In genomic region chr15:70559223-70559823, GRCh38 we compare ENCODE assay signal across 9 cellular contexts.
DNase-seq lines count a peak whose midpoint lies in the region; ATAC-seq and TF ChIP-seq lines count a peak whose summit lies in the region.
"Had no signal": no experiment of that assay in that cellular context is flagged by ENCODE, and none has a peak within 500 bp of the region (broad histone marks: within the 10 kb centered on the region; RNA-seq: fewer than 3 reads in every experiment).

No MANE protein-coding gene starts in this region.

- H2AFZ ChIP-seq in PC-3 (ENCODE audit: low read length) = no peak overlapping the region

- H3K4me2 ChIP-seq in PC-3 (ENCODE audit: low read length) = no peak overlapping the region

- no peaks in the 10 kb centered on the region for H3K4me1 ChIP-seq in PC-3 (ENCODE audit: insufficient read depth, low read length)

- BruUV-seq in PC-3 (replicated peaks; lab: Mats Ljungman, UMichigan) = no TSS peak

- no peaks in the 10 kb centered on the region for H3K4me1 Mint-ChIP-seq in HFFc6 (ENCODE audit: low read depth)
- peaks cover 8 to 9% of the 10 kb centered on the region in 2 donors for H3K4me1 Mint-ChIP-seq in effector memory CD8-positive, alpha-beta T cell (ENCODE audit: low read depth in 2 of 2)

- no peaks in the 10 kb centered on the region for H3K9me3 Mint-ChIP-seq in HFFc6
- no peaks in the 10 kb centered on the region for H3K9me3 Mint-ChIP-seq in effector memory CD8-positive, alpha-beta T cell
- H3K9me3 Mint-ChIP-seq: dendritic cell treated with granulocyte-macrophage colony-stimulating factor and Interleukin-4, amounts not matched to agents 40 ng/mL and 50 ng/mL, for 4 days had no signal

- CTCF ChIA-PET in PC-3 (lab: Charles Lee) = no interaction called here

- DNase-seq in HFFc6 (peak; percentile 39), sciatic nerve (ENCODE audit: low spot score) (peak; percentile 66), NCI-H2196 treated with DMSO at 0.1 percent for 48 hours (lab: John Stamatoyannopoulos, UW; ENCODE audit: unreplicated experiment) (no peak), PC-3 (no peak), SHP77 (lab: John Stamatoyannopoulos, UW) (no peak)
- peak; percentile 74 for DNase-seq in activated CD4-positive, alpha-beta T cell treated with anti-CD3 and anti-CD28 coated beads for 48 hours
- DNase-seq in effector memory CD8-positive, alpha-beta T cell = peak; percentile 60 to 63 (median 61)

- no peak overlapping the region for H3K4me3 Mint-ChIP-seq in HFFc6
- no peak overlapping the region for H3K4me3 Mint-ChIP-seq in effector memory CD8-positive, alpha-beta T cell
- H3K4me3 Mint-ChIP-seq: dendritic cell treated with granulocyte-macrophage colony-stimulating factor and Interleukin-4, amounts not matched to agents 40 ng/mL and 50 ng/mL, for 4 days had no signal

- no peak for TF ChIP-seq CTCF in HFFc6 (IDR thresholded peaks at IDR 0.05)
- TF ChIP-seq CTCF in PC-3 (conservative IDR thresholded peaks at IDR 0.05; ENCODE audit: low read depth, low read length) = no peak

- H3F3A ChIP-seq in PC-3 (ENCODE audit: low read length, unreplicated experiment) = no peaks in the 10 kb centered on the region

- H3K36me3 ChIP-seq in PC-3 (ENCODE audit: low read depth, low read length) = no peaks in the 10 kb centered on the region

- no peaks in the 10 kb centered on the region for H3K27me3 ChIP-seq in PC-3 (ENCODE audit: low read length)

- no peak overlapping the region for H3K27ac ChIP-seq in PC-3 (ENCODE audit: low read length)

- peak; percentile 99 for ATAC-seq in effector memory CD8-positive, alpha-beta T cell (replicated peaks)
- ATAC-seq in sciatic nerve = peak; percentile 77
- ATAC-seq in PC-3 = no peak
- no peak for ATAC-seq in GM18498 (IDR thresholded peaks at IDR 0.05; ENCODE audit: unreplicated experiment)

- intact Hi-C loops in sciatic nerve (cut with DNase I) = no loop called here
- intact Hi-C loops in PC-3 (cut with micrococcal nuclease) = no loop called here

- H3K9me3 ChIP-seq in PC-3 (ENCODE audit: low read length) = no peaks in the 10 kb centered on the region

- peaks cover 13% of the 10 kb centered on the region for H3K27me3 Mint-ChIP-seq in HFFc6 (ENCODE audit: insufficient read depth)
- H3K27me3 Mint-ChIP-seq in effector memory CD8-positive, alpha-beta T cell = no peaks in the 10 kb centered on the region

- no peak overlapping the region for H3K4me3 ChIP-seq in PC-3 (ENCODE audit: low read length)

- H3K27ac Mint-ChIP-seq in HFFc6 = no peak overlapping the region
- H3K27ac Mint-ChIP-seq in effector memory CD8-positive, alpha-beta T cell = no peak overlapping the region
- H3K27ac Mint-ChIP-seq: dendritic cell treated with granulocyte-macrophage colony-stimulating factor and Interleukin-4, amounts not matched to agents 40 ng/mL and 50 ng/mL, for 4 days had no signal

- H3K79me2 ChIP-seq in PC-3 (ENCODE audit: low read length) = no peaks in the 10 kb centered on the region

- H4K20me1 ChIP-seq in PC-3 (ENCODE audit: low read length) = no peaks in the 10 kb centered on the region

- POLR2A ChIA-PET in PC-3 (lab: Charles Lee; ENCODE audit: unreplicated experiment) = no interaction called here

- no peaks in the 10 kb centered on the region for H3K9me2 ChIP-seq in PC-3 (replicated peaks; ENCODE audit: low read length)

- no peak overlapping the region for H3K9ac ChIP-seq in PC-3 (ENCODE audit: low read length)

- H3K36me3 Mint-ChIP-seq in HFFc6 (ENCODE audit: low read depth) = no peaks in the 10 kb centered on the region
- H3K36me3 Mint-ChIP-seq in effector memory CD8-positive, alpha-beta T cell (ENCODE audit: insufficient read depth) = no peaks in the 10 kb centered on the region

Comparison
In these comparisons a context has a peak if more than half of its experiments do, and no peak if none do; other contexts are left out.
1. DNase-seq: peak in HFFc6 (single experiment), activated CD4-positive, alpha-beta T cell treated with anti-CD3 and anti-CD28 coated beads for 48 hours (single experiment), effector memory CD8-positive, alpha-beta T cell (3 of 3) and sciatic nerve (single experiment); none in NCI-H2196 treated with DMSO at 0.1 percent for 48 hours (single experiment), PC-3 (single experiment) and SHP77 (0 of 2).
2. ATAC-seq: peak in effector memory CD8-positive, alpha-beta T cell (single experiment) and sciatic nerve (single experiment); none in PC-3 (single experiment) and GM18498 (single experiment).